ENCODE assay signal across 13 cellular contexts in genomic region chrX:117985241-117985640, GRCh38.
DNase-seq lines count a peak whose midpoint lies in the region; ATAC-seq, FAIRE-seq and TF ChIP-seq lines count a peak whose summit lies in the region.
"Had no signal": no experiment of that assay in that cellular context is flagged by ENCODE, and none has a peak within 500 bp of the region (broad histone marks: within the 10 kb centered on the region; RNA-seq: fewer than 3 reads in every experiment).

No MANE protein-coding gene starts in this region.

- TF ChIP-seq RAD21 in GM12878 (IDR thresholded peaks at IDR 0.05; ENCODE audit: insufficient read depth, low read depth, low read length): peak; percentile 59

- no peaks in the 10 kb centered on the region for H3K79me2 ChIP-seq in GM12878 (ENCODE audit: control insufficient read depth, insufficient read depth, low read length)

- H3K27me3 Mint-ChIP-seq in nephron (ENCODE audit: low read depth): no peaks in the 10 kb centered on the region
- H3K27me3 Mint-ChIP-seq: activated CD4-positive, alpha-beta memory T cell treated with anti-CD3 and anti-CD28 coated beads for 36 hours; activated naive CD4-positive, alpha-beta T cell treated with anti-CD3 and anti-CD28 coated beads, Interleukin-2, amount 50 U/mL, for 24 hours had no signal

- H3K36me3 Mint-ChIP-seq in nephron (ENCODE audit: low read depth): no peaks in the 10 kb centered on the region
- H3K36me3 Mint-ChIP-seq: activated CD4-positive, alpha-beta memory T cell treated with anti-CD3 and anti-CD28 coated beads for 36 hours; activated naive CD4-positive, alpha-beta T cell treated with anti-CD3 and anti-CD28 coated beads, Interleukin-2, amount 50 U/mL, for 24 hours had no signal

- H3K4me2 ChIP-seq in GM12878 (ENCODE audit: control insufficient read depth, insufficient read depth): no peak overlapping the region

- CTCF ChIA-PET in GM12878 (lab: Yijun Ruan, JAX): interaction anchor here (0.6 to 2.1 kb wide), 5 partner anchors 9 to 668 kb away, joined by 3 to 4 read pairs (median 3); no protein-coding TSS in a partner anchor

- TF ChIP-seq CTCF in GM12878 (IDR thresholded peaks at IDR 0.05 in 2 of 3, conservative IDR thresholded peaks at IDR 0.05 in 1 of 3; ENCODE audit: control insufficient read depth in 2 of 3, extremely low read depth in 1 of 3, insufficient read depth in 1 of 3, low read depth in 3 of 3, low read length in 3 of 3): peak in 1 of 3 experiments; percentile 20; a peak in 2 of 6 replicates
- peak; percentile 17 to 31 (median 26) for TF ChIP-seq CTCF in nephron (IDR thresholded peaks at IDR 0.05; ENCODE audit: unreplicated experiment in 3 of 3)
- TF ChIP-seq CTCF in psoas muscle (IDR thresholded peaks at IDR 0.05): no peak

- H3K9me3 Mint-ChIP-seq in nephron: no peaks in the 10 kb centered on the region
- H3K9me3 Mint-ChIP-seq: activated CD4-positive, alpha-beta memory T cell treated with anti-CD3 and anti-CD28 coated beads for 36 hours; activated naive CD4-positive, alpha-beta T cell treated with anti-CD3 and anti-CD28 coated beads, Interleukin-2, amount 50 U/mL, for 24 hours had no signal

- H3K27me3 ChIP-seq in GM12878 (replicated peaks in 1 of 2; ENCODE audit: control insufficient read depth in 2 of 2, insufficient read depth in 2 of 2, low read length in 1 of 2) (no peaks in the 10 kb centered on the region), psoas muscle (ENCODE audit: insufficient read depth in 3 of 3, low read length in 2 of 3) (no peaks in the 10 kb centered on the region)

- H3K9ac ChIP-seq in GM12878 (ENCODE audit: control insufficient read depth, insufficient read depth, low read length): no peak overlapping the region

- H2AFZ ChIP-seq in GM12878 (ENCODE audit: control insufficient read depth, low read depth, low read length): no peak overlapping the region

- intact Hi-C loops in GM12878 (cut with micrococcal nuclease; ENCODE audit: unreplicated experiment) (no loop called here), psoas muscle (cut with DNase I) (no loop called here)

- no peak for TF ChIP-seq POLR2A in GM12878 (IDR thresholded peaks at IDR 0.05; ENCODE audit: low read depth, low read length)

- H4K20me1 ChIP-seq in GM12878 (ENCODE audit: control insufficient read depth, insufficient read depth): no peaks in the 10 kb centered on the region

- H3K4me3 ChIP-seq in GM12878: no peak overlapping the region
- H3K4me3 ChIP-seq in psoas muscle: no peak overlapping the region

- in situ Hi-C loops in KBM-7 (cut with MboI; ENCODE audit: low pct_unique_long_range_greater_than_20kb, low sequenced_read_pairs) (loop anchor here (25.0 kb wide), 1 partner anchor 252 kb away; no protein-coding TSS in a partner anchor), GM12878 (cut with MboI) (no loop called here)

- no peak for FAIRE-seq in GM12878 (lab: Jason Lieb, UNC)

- RAD21 ChIA-PET in GM12878 (lab: Charles Lee; ENCODE audit: unreplicated experiment): interaction anchor here (0.8 to 1.6 kb wide), 5 partner anchors 13 to 1495 kb away, joined by 3 to 5 read pairs (median 3); no protein-coding TSS in a partner anchor

- SMC1A ChIA-PET in GM12878 (lab: Charles Lee; ENCODE audit: uncharacterized antibody, unreplicated experiment): interaction anchor here (1.8 to 2.7 kb wide), 2 partner anchors 11 kb away, joined by 8 to 9 read pairs; no protein-coding TSS in a partner anchor

- H3K36me3 ChIP-seq in GM12878 (ENCODE audit: control insufficient read depth in 2 of 2, insufficient read depth in 2 of 2, low read length in 1 of 2) (no peaks in the 10 kb centered on the region), psoas muscle (ENCODE audit: insufficient read depth in 1 of 2, low read depth in 1 of 2) (no peaks in the 10 kb centered on the region)

- H3K27ac Mint-ChIP-seq in nephron: no peak overlapping the region
- H3K27ac Mint-ChIP-seq: activated CD4-positive, alpha-beta memory T cell treated with anti-CD3 and anti-CD28 coated beads for 36 hours; activated naive CD4-positive, alpha-beta T cell treated with anti-CD3 and anti-CD28 coated beads, Interleukin-2, amount 50 U/mL, for 24 hours had no signal

- 0% methylated on average over 1 of the region's 1 CpG for WGBS in GM12878 (ENCODE audit: insufficient coverage, insufficient replicate concordance, low lambda C conversion rate, missing lambda C conversion rate)
- 40 to 80% (median 78%) methylated on average over 1 of the region's 1 CpG for WGBS in psoas muscle, 3 donors

- H3K4me1 ChIP-seq in GM12878 (ENCODE audit: control insufficient read depth, insufficient read depth, low read length) (no peaks in the 10 kb centered on the region), psoas muscle (no peaks in the 10 kb centered on the region)

- POLR2A ChIA-PET in GM12878 (lab: Charles Lee): no interaction called here

- H3K4me3 Mint-ChIP-seq in nephron: peak overlapping the region in 1 of 3 experiments; percentile 19
- H3K4me3 Mint-ChIP-seq: activated CD4-positive, alpha-beta memory T cell treated with anti-CD3 and anti-CD28 coated beads for 36 hours; activated naive CD4-positive, alpha-beta T cell treated with anti-CD3 and anti-CD28 coated beads, Interleukin-2, amount 50 U/mL, for 24 hours had no signal

- no peak overlapping the region for H3K27ac ChIP-seq in GM12878 (ENCODE audit: control insufficient read depth, insufficient read depth)
- no peak overlapping the region for H3K27ac ChIP-seq in psoas muscle

- H3K9me3 ChIP-seq in GM12878 (replicated peaks; ENCODE audit: control insufficient read depth, insufficient read depth, low read length) (no peaks in the 10 kb centered on the region), psoas muscle (no peaks in the 10 kb centered on the region)

- ATAC-seq in GM12878 (peak; percentile 55), psoas muscle (no peak)

- DNase-seq in NCI-H1436 (lab: John Stamatoyannopoulos, UW) (peak; percentile 9), NCI-H1436 treated with DMSO at 0.1 percent for 48 hours (lab: John Stamatoyannopoulos, UW) (no peak), KBM-7 (peak; percentile 15), GM12878 (ENCODE audit: low read depth, low spot score) (no peak), kidney glomerular epithelial cell (lab: John Stamatoyannopoulos, UW) (no peak), psoas muscle (no peak)
- DNase-seq in stimulated activated naive CD4-positive, alpha-beta T cell treated with Interleukin-2 at 50 U/mL for 16 hours (lab: John Stamatoyannopoulos, UW): no peak
- DNase-seq: activated CD4-positive, alpha-beta memory T cell treated with anti-CD3 and anti-CD28 coated beads for 36 hours; DND-41; GOT3; Kasumi-1 had no signal

- TF ChIP-seq EP300 in GM12878 (IDR thresholded peaks at IDR 0.05; ENCODE audit: borderline replicate concordance in 1 of 2, control insufficient read depth in 1 of 2, low read depth in 2 of 2, low read length in 2 of 2): no peak

- peaks cover 46% of the 10 kb centered on the region for H3K4me1 Mint-ChIP-seq in nephron
- H3K4me1 Mint-ChIP-seq: activated naive CD4-positive, alpha-beta T cell treated with anti-CD3 and anti-CD28 coated beads, Interleukin-2, amount 50 U/mL, for 24 hours had no signal

- no TSS peak for BruUV-seq in GM12878 (replicated peaks; lab: Mats Ljungman, UMichigan)

TF ChIP-seq in GM12878, 131 proteins besides CTCF, POLR2A, EP300 and RAD21:
- TF ChIP-seq FOXK2 (IDR thresholded peaks at IDR 0.05): no peak
- 0 out of 2 replicates have a peak, but pooled peaks have one; percentile 5 for TF ChIP-seq SMC3 (IDR thresholded peaks at IDR 0.05; ENCODE audit: borderline replicate concordance, low read length)

Comparison
In these comparisons a context has a peak if more than half of its experiments do, and no peak if none do; other contexts are left out.
1. DNase-seq: peak in NCI-H1436 (single experiment) and KBM-7 (single experiment); none in NCI-H1436 treated with DMSO at 0.1 percent for 48 hours (single experiment), GM12878 (single experiment), kidney glomerular epithelial cell (single experiment), psoas muscle (0 of 2) and stimulated activated naive CD4-positive, alpha-beta T cell treated with Interleukin-2 at 50 U/mL for 16 hours (single experiment).